ENCODE assay signal across 18 cellular contexts in the genomic region with DNA sequence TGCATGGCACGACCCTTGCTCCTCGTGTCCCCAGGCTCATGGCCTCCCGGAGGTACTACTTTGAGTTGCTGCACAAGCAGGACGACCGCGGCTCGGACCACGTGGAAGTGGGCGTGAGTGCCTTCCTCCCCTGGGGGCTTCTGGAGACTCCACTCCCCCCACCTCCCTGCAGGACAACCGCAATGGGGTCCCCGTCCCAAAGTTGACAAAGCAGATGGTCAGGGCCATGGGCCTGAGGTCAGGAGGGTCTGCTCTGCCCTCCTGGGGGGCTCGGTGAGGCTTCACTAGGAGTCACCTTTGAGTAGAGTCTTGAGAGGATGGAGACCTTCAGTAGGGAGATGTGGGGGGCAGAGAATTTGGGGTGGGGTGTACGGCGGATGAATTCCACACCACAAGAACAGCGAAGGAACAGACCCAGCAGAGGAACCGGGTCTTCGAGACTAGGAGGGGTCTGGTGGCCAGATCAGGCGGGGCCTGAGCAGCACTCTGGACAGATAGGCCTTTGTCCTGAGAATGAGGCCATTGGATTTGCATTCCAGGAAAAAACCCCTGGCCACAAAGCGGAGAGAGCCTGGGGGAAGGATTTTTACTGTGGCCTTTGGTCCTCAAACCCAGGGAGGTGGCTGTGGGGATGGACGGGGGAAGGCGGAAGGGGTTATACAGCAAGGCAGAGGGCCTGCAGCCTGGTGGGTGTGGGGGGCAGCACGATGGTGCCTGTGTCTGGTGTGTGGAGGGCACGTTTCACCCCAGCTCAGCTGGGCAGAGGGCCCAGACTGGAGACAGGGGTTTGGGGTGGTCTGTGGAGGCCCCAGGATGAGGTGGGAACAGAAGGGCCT. TPM values are rescaled to one million over a fixed set of nuclear protein-coding genes. Genes with fewer than 3 reads are reported as not detected.
DNase-seq lines count a peak whose midpoint lies in the region; ATAC-seq and FAIRE-seq lines count a peak whose summit lies in the region.
"Had no signal": no experiment of that assay in that cellular context is flagged by ENCODE, and none has a peak within 500 bp of the region (broad histone marks: within the 10 kb centered on the region; RNA-seq: fewer than 3 reads in every experiment).

No MANE protein-coding gene starts in this region.

- no peak overlapping the region for H2AFZ ChIP-seq in neuronal stem cell (ENCODE audit: low read length)

- H2BK12ac ChIP-seq in neuronal stem cell (ENCODE audit: low read length): no peak overlapping the region

- FAIRE-seq in frontal cortex (lab: Jason Lieb, UNC): no peak
- FAIRE-seq: HTR-8/SVneo, urothelium cell line had no signal

- H4K91ac ChIP-seq in neuronal stem cell (ENCODE audit: low read depth, low read length, poor library complexity): no peak overlapping the region

- peaks cover 4 to 6% of the 10 kb centered on the region in 2 donors for H3K9me3 ChIP-seq in neuronal stem cell (replicated peaks in 1 of 2; ENCODE audit: control insufficient read depth in 2 of 2, insufficient read depth in 1 of 2, low read depth in 1 of 2, low read length in 2 of 2)
- H3K9me3 ChIP-seq: psoas muscle had no signal

- H3K4me3 ChIP-seq in neuronal stem cell (ENCODE audit: low read length in 2 of 2): no peak overlapping the region
- H3K4me3 ChIP-seq: BLaER1, psoas muscle had no signal

- no peak overlapping the region for H2AK5ac ChIP-seq in neuronal stem cell (ENCODE audit: low read depth, low read length)

- H3K4ac ChIP-seq in neuronal stem cell (ENCODE audit: low read length): no peak overlapping the region

- H3K23ac ChIP-seq in neuronal stem cell (ENCODE audit: low read depth, low read length, poor library complexity): peak overlapping the region; percentile 85

- peaks cover 26% of the 10 kb centered on the region for H3K79me1 ChIP-seq in neuronal stem cell (ENCODE audit: low read depth, low read length)

- H3K36me3 ChIP-seq in neuronal stem cell (replicated peaks in 1 of 2; ENCODE audit: control insufficient read depth in 2 of 2, insufficient read depth in 2 of 2, low read length in 2 of 2): peaks cover 43 to 64% of the 10 kb centered on the region in 2 donors

- no peak overlapping the region for H4K8ac ChIP-seq in neuronal stem cell (ENCODE audit: low read depth, low read length)

- peak; percentile 95 for DNase-seq in COLO829 (ENCODE audit: low spot score)
- peak; percentile 54 for DNase-seq in M059J (ENCODE audit: low read depth)
- peak; percentile 75 to 81 for DNase-seq in frontal cortex (ENCODE audit: low spot score in 2 of 2)
- DNase-seq in neuronal stem cell (ENCODE audit: low spot score): no peak
- DNase-seq in HK-2 (ENCODE audit: unreplicated experiment): no peak
- DNase-seq in NK-92 (lab: John Stamatoyannopoulos, UW; ENCODE audit: unreplicated experiment): no peak
- no peak for DNase-seq in NCI-H128 (lab: John Stamatoyannopoulos, UW; ENCODE audit: unreplicated experiment)
- DNase-seq: activated T-cell treated with anti-CD3 and anti-CD28 coated beads, Interleukin-2, amount 50 U/mL, for 4 hours; aorta; NCI-H2081 treated with DMSO at 0.1 percent for 48 hours; NK-92 treated with Interleukin-12 subunit alpha and Interleukin-12 subunit beta, amount 100 ng/mL, for 24 hours; stimulated activated CD4-positive, alpha-beta T cell treated with anti-CD3 and anti-CD28 coated beads, Interleukin-2, amount 100 ng/mL, for 24 hours had no signal

- H2BK5ac ChIP-seq in neuronal stem cell (ENCODE audit: low read length): no peak overlapping the region

- no CpG with 5 or more reads among the region's 23 CpGs for WGBS in neuronal stem cell (ENCODE audit: extremely low coverage in 2 of 2, insufficient read length in 2 of 2, insufficient replicate concordance in 1 of 2), 2 donors

- no peaks in the 10 kb centered on the region for H3K27me3 ChIP-seq in neuronal stem cell (ENCODE audit: control insufficient read depth in 3 of 3, insufficient read depth in 3 of 3, low read depth in 1 of 3, low read length in 3 of 3)

- peaks cover 1 to 4% of the 10 kb centered on the region in 2 donors for H3K4me1 ChIP-seq in neuronal stem cell (ENCODE audit: control insufficient read depth in 2 of 2, insufficient read depth in 1 of 2, low read depth in 1 of 2, low read length in 2 of 2)
- H3K4me1 ChIP-seq: psoas muscle had no signal

- peak overlapping the region; percentile 57 for H3K18ac ChIP-seq in neuronal stem cell (ENCODE audit: low read length)

- H3K27ac ChIP-seq in neuronal stem cell (replicated peaks; ENCODE audit: low read length): no peak overlapping the region
- H3K27ac ChIP-seq: BLaER1, psoas muscle had no signal

- no peak for ATAC-seq in HG02610 (IDR thresholded peaks at IDR 0.05; ENCODE audit: unreplicated experiment)
- ATAC-seq: activated T-cell treated with anti-CD3 and anti-CD28 coated beads, Interleukin-2, amount 50 U/mL, for 4 hours; psoas muscle had no signal

- no peak overlapping the region for H2BK15ac ChIP-seq in neuronal stem cell (ENCODE audit: low read length)

- peak overlapping the region; percentile 44 for H3K9ac ChIP-seq in neuronal stem cell (ENCODE audit: low read depth, low read length, poor library complexity)
- H3K9ac ChIP-seq: BLaER1 had no signal

- no peak overlapping the region for H2BK120ac ChIP-seq in neuronal stem cell (ENCODE audit: low read depth, low read length)

- no peak overlapping the region for H3K14ac ChIP-seq in neuronal stem cell (ENCODE audit: low read length)

- H3K4me2 ChIP-seq in neuronal stem cell (ENCODE audit: insufficient read depth, low read length, poor library complexity, severe bottlenecking): no peak overlapping the region
- H3K4me2 ChIP-seq: BLaER1 had no signal

RNA-seq across cellular contexts. Expression of gene B4GALNT4, which starts 4.6 kb away (rescaled TPM):
- total RNA-seq in M059J (2014; rRNA removed; shearing (Covaris generic)): 2.8 and 9.4 TPM in 2 replicates
- total RNA-seq in frontal cortex: 88.9 TPM
- 87.0 TPM for polyA plus RNA-seq in neuronal stem cell (2013, experiment 1 of 2)
- polyA plus RNA-seq in neuronal stem cell (2013, experiment 2 of 2): 87.3 TPM
- total RNA-seq: mesenteric fat pad had no signal

RNA-seq across cellular contexts. Expression of gene PKP3, which starts 20.1 kb away (rescaled TPM):
- 7.9 and 10.6 TPM in 2 replicates for total RNA-seq in M059J (2014; rRNA removed; shearing (Covaris generic))
- not detected for total RNA-seq in frontal cortex
- 0.40 TPM for polyA plus RNA-seq in neuronal stem cell (2013, experiment 1 of 2)
- 0.40 TPM for polyA plus RNA-seq in neuronal stem cell (2013, experiment 2 of 2)

RNA-seq across cellular contexts. Expression of gene SIGIRR, which starts 40.9 kb away (rescaled TPM):
- 2.5 and 3.4 TPM in 2 replicates for total RNA-seq in M059J (2014; rRNA removed; shearing (Covaris generic))
- 7.3 TPM for total RNA-seq in frontal cortex
- polyA plus RNA-seq in neuronal stem cell (2013, experiment 1 of 2): 15.1 TPM
- polyA plus RNA-seq in neuronal stem cell (2013, experiment 2 of 2): 13.4 TPM

RNA-seq across cellular contexts. Expression of gene IFITM3, which starts 53.3 kb away (rescaled TPM):
- 821 and 984 TPM in 2 replicates for total RNA-seq in M059J (2014; rRNA removed; shearing (Covaris generic))
- total RNA-seq in frontal cortex: 1.6 TPM
- 629 TPM for polyA plus RNA-seq in neuronal stem cell (2013, experiment 1 of 2)
- 604 TPM for polyA plus RNA-seq in neuronal stem cell (2013, experiment 2 of 2)

Comparison
In these comparisons a context has a peak if more than half of its experiments do, and no peak if none do; other contexts are left out.
1. DNase-seq: peak in COLO829 (single experiment), M059J (single experiment) and frontal cortex (2 of 2); none in neuronal stem cell (single experiment), HK-2 (single experiment), NK-92 (single experiment) and NCI-H128 (single experiment).